Comparison of ENCODE assay signal across 11 cellular contexts in the genomic region with DNA sequence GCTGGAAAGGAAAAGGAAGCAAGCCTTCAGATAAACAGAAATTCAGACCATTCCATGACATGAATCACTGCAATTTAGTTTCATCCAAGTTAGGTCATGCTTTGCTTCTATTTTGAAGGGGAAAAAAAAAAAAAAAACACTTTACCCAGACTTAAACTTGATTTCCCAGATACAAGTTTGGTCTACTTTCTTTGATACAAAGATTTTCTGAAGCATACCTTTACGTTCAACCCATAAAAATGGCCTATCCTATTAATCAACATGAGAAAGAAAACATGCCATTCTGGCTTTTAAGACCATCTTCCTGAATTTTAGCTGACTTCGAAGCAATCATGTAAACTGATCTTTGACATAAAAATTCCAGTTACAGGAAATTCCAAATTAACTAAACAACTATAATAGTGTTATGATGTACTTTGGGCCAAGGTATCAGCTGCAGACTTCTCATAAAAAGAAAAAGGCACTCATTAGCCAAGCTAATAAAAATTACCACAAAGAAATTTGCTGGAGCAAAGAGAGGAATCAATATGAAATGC. TPM values are rescaled to one million over a fixed set of nuclear protein-coding genes. Genes with fewer than 3 reads are reported as not detected.
A peak's percentile ranks its signal among the peaks of the same experiment; 100 is the strongest.
DNase-seq lines count a peak whose midpoint lies in the region; TF ChIP-seq lines count a peak whose summit lies in the region.
"Had no signal": no experiment of that assay in that cellular context is flagged by ENCODE, and none has a peak within 500 bp of the region (broad histone marks: within the 10 kb centered on the region; RNA-seq: fewer than 3 reads in every experiment).

No MANE protein-coding gene starts in this region.

- TF ChIP-seq CTCF in fibroblast of villous mesenchyme (IDR thresholded peaks at IDR 0.05; ENCODE audit: insufficient read depth, low read depth, low read length) (no peak), sigmoid colon (IDR thresholded peaks at IDR 0.05) (no peak)

- H3K4me3 Mint-ChIP-seq in activated CD4-positive, alpha-beta T cell treated with anti-CD3 and anti-CD28 coated beads, Interleukin-2, amount 10 ng/mL, durations not matched to agents 24 days and 14 days: no peak overlapping the region

- no peak for TF ChIP-seq POLR2A in sigmoid colon (IDR thresholded peaks at IDR 0.05)

- peak overlapping the region; percentile 8; the same call in 1 of the 2 replicates for H3K4me3 ChIP-seq in SJSA1
- peak overlapping the region; percentile 15 for H3K4me3 ChIP-seq in fibroblast of villous mesenchyme (ENCODE audit: low read depth, low read length)
- no peak overlapping the region for H3K4me3 ChIP-seq in sigmoid colon
- H3K4me3 ChIP-seq: body of pancreas had no signal

- DNase-seq in EH (ENCODE audit: low read depth) (peak; percentile 79), SJSA1 (ENCODE audit: low read depth in 1 of 2, low spot score in 2 of 2) (peak in 1 of 2 experiments; percentile 76), fibroblast of villous mesenchyme (ENCODE audit: low read depth) (peak; percentile 93), sigmoid colon (no peak), posterior cingulate gyrus (no peak), ecto neural progenitor cell (ENCODE audit: low spot score) (no peak), OCI-M1 (lab: John Stamatoyannopoulos, UW) (no peak)
- no peak for DNase-seq in activated CD4-positive, alpha-beta T cell treated with anti-CD3 and anti-CD28 coated beads, Interleukin-2, amount 10 ng/mL, durations not matched to agents 24 days and 14 days
- DNase-seq: body of pancreas, GDM1 had no signal

- no peaks in the 10 kb centered on the region for H3K36me3 Mint-ChIP-seq in activated CD4-positive, alpha-beta T cell treated with anti-CD3 and anti-CD28 coated beads, Interleukin-2, amount 10 ng/mL, durations not matched to agents 24 days and 14 days (ENCODE audit: low read depth)

- peaks cover 3% of the 10 kb centered on the region for H3K9me3 Mint-ChIP-seq in activated CD4-positive, alpha-beta T cell treated with anti-CD3 and anti-CD28 coated beads, Interleukin-2, amount 10 ng/mL, durations not matched to agents 24 days and 14 days

- peaks cover 4% of the 10 kb centered on the region for H3K4me1 Mint-ChIP-seq in activated CD4-positive, alpha-beta T cell treated with anti-CD3 and anti-CD28 coated beads, Interleukin-2, amount 10 ng/mL, durations not matched to agents 24 days and 14 days

- 63 to 76% methylated on average over 2 of the region's 2 CpGs for WGBS in sigmoid colon, 2 donors

- no peak overlapping the region for H3K27ac Mint-ChIP-seq in activated CD4-positive, alpha-beta T cell treated with anti-CD3 and anti-CD28 coated beads, Interleukin-2, amount 10 ng/mL, durations not matched to agents 24 days and 14 days

- H3K27me3 Mint-ChIP-seq in activated CD4-positive, alpha-beta T cell treated with anti-CD3 and anti-CD28 coated beads, Interleukin-2, amount 10 ng/mL, durations not matched to agents 24 days and 14 days: no peaks in the 10 kb centered on the region

- H3K27ac ChIP-seq in SJSA1 (peak overlapping the region; percentile 95), sigmoid colon (peak overlapping the region; percentile 50 to 66 (median 66))
- H3K27ac ChIP-seq: neutrophil had no signal

- H3K9me3 ChIP-seq in SJSA1 (replicated peaks) (no peaks in the 10 kb centered on the region), sigmoid colon (no peaks in the 10 kb centered on the region)
- H3K9me3 ChIP-seq: body of pancreas, neutrophil had no signal

- H3K4me1 ChIP-seq in SJSA1 (replicated peaks) (peaks cover 34% of the 10 kb centered on the region), sigmoid colon (peaks cover 0 to 20% (median 8%) of the 10 kb centered on the region in 4 donors)
- H3K4me1 ChIP-seq: body of pancreas had no signal

- no peak for TF ChIP-seq EP300 in sigmoid colon (IDR thresholded peaks at IDR 0.05)

- H3K27me3 ChIP-seq in SJSA1 (replicated peaks): no peaks in the 10 kb centered on the region
- no peaks in the 10 kb centered on the region for H3K27me3 ChIP-seq in sigmoid colon
- H3K27me3 ChIP-seq: body of pancreas had no signal

- intact Hi-C loops in sigmoid colon (cut with DNase I) (no loop called here), posterior cingulate gyrus (cut with DNase I) (no loop called here)
- intact Hi-C loops in activated CD4-positive, alpha-beta T cell treated with anti-CD3 and anti-CD28 coated beads, Interleukin-2, amount 10 ng/mL, durations not matched to agents 24 days and 14 days (cut with micrococcal nuclease): no loop called here

- no peaks in the 10 kb centered on the region for H3K36me3 ChIP-seq in SJSA1
- H3K36me3 ChIP-seq in sigmoid colon: no peaks in the 10 kb centered on the region
- H3K36me3 ChIP-seq: neutrophil had no signal

RNA-seq across cellular contexts. Expression of gene OSBPL10, which starts 12.6 kb away (rescaled TPM):
- 5.3 and 6.9 TPM in 2 replicates for total RNA-seq in SJSA1 (2014; rRNA removed; shearing (Covaris generic))
- total RNA-seq in fibroblast of villous mesenchyme (7.3 and 16.8 TPM in 2 replicates), sigmoid colon (10 to 100 TPM in 3 of 4 donors, 1 to 10 TPM in 1; 7.8 to 77.7 (median 41.2) TPM)
- 1 to 10 TPM; 2.3 to 8.5 (median 2.4) TPM for polyA plus RNA-seq in sigmoid colon
- 14.5 and 14.9 TPM in 2 replicates for total RNA-seq in activated CD4-positive, alpha-beta T cell treated with anti-CD3 and anti-CD28 coated beads, Interleukin-2, amount 10 ng/mL, durations not matched to agents 24 days and 14 days

RNA-seq across cellular contexts. Expression of gene ZNF860, which starts 13.1 kb away (rescaled TPM):
- 0.53 TPM in 1 of 2 replicates, not detected in the other for total RNA-seq in SJSA1 (2014; rRNA removed; shearing (Covaris generic))
- total RNA-seq in fibroblast of villous mesenchyme: 0.86 and 0.97 TPM in 2 replicates
- 1 to 10 TPM in 1 of 4 donors, under 1 TPM in 3; under 0.01 to 1.3 (median 0.55) TPM for total RNA-seq in sigmoid colon
- polyA plus RNA-seq in sigmoid colon: 1 to 10 TPM in 1 of 3 donors, under 1 TPM in 1, not detected in 1; 0.23 to 1.3 TPM
- total RNA-seq in activated CD4-positive, alpha-beta T cell treated with anti-CD3 and anti-CD28 coated beads, Interleukin-2, amount 10 ng/mL, durations not matched to agents 24 days and 14 days: 0.19 and 0.33 TPM in 2 replicates

Comparison
In these comparisons a context has a peak if more than half of its experiments do, and no peak if none do; other contexts are left out.
1. DNase-seq: peak in EH (single experiment) and fibroblast of villous mesenchyme (single experiment); none in sigmoid colon (single experiment), activated CD4-positive, alpha-beta T cell treated with anti-CD3 and anti-CD28 coated beads, Interleukin-2, amount 10 ng/mL, durations not matched to agents 24 days and 14 days (single experiment), posterior cingulate gyrus (0 of 10), ecto neural progenitor cell (single experiment) and OCI-M1 (single experiment).
2. H3K4me3 ChIP-seq: peak in SJSA1 (single experiment) and fibroblast of villous mesenchyme (single experiment); none in sigmoid colon (0 of 4).